ENCODE assay signal across 23 cellular contexts in genomic region chr16:48133455-48134226, GRCh38. TPM values are rescaled to one million over a fixed set of nuclear protein-coding genes. Genes with fewer than 3 reads are reported as not detected.
"Had no signal": no experiment of that assay in that cellular context is flagged by ENCODE, and none has a peak within 500 bp of the region (broad histone marks: within the 10 kb centered on the region; RNA-seq: fewer than 3 reads in every experiment).

No MANE protein-coding gene starts in this region.

- H3K4me1 Mint-ChIP-seq: activated CD4-positive, alpha-beta T cell treated with anti-CD3 and anti-CD28 coated beads, Interleukin-2, amount 10 ng/mL, durations not matched to agents 7 days and 5 days; activated naive CD8-positive, alpha-beta T cell treated with anti-CD3 and anti-CD28 coated beads, Interleukin-2, amount 50 U/mL, for 24 hours had no signal

- H3K9me3 Mint-ChIP-seq: activated CD4-positive, alpha-beta T cell treated with anti-CD3 and anti-CD28 coated beads, Interleukin-2, amount 10 ng/mL, durations not matched to agents 7 days and 5 days; activated naive CD4-positive, alpha-beta T cell treated with anti-CD3 and anti-CD28 coated beads for 36 hours; activated naive CD8-positive, alpha-beta T cell treated with anti-CD3 and anti-CD28 coated beads, Interleukin-2, amount 50 U/mL, for 24 hours; effector memory CD8-positive, alpha-beta T cell; naive thymus-derived CD4-positive, alpha-beta T cell; T-helper 2 cell treated with Interferon-gamma antibody and Interleukin-4, amounts not matched to agents 5 μg/mL and 100 μg/mL, for 36 hours had no signal

- H3K27ac ChIP-seq: breast epithelium, heart left ventricle, right lobe of liver, suprapubic skin had no signal

- H3K36me3 ChIP-seq: breast epithelium, heart left ventricle, right lobe of liver, suprapubic skin had no signal

- H3K9me3 ChIP-seq: breast epithelium, heart left ventricle, right lobe of liver, suprapubic skin had no signal

- H3K4me1 ChIP-seq: breast epithelium, right lobe of liver, suprapubic skin had no signal

- H3K27me3 ChIP-seq: breast epithelium, heart left ventricle, right lobe of liver, suprapubic skin had no signal

- H3K36me3 Mint-ChIP-seq: naive thymus-derived CD4-positive, alpha-beta T cell had no signal

- H3K27ac Mint-ChIP-seq: activated CD4-positive, alpha-beta T cell treated with anti-CD3 and anti-CD28 coated beads, Interleukin-2, amount 10 ng/mL, durations not matched to agents 7 days and 5 days; activated naive CD4-positive, alpha-beta T cell treated with anti-CD3 and anti-CD28 coated beads for 36 hours; activated naive CD8-positive, alpha-beta T cell treated with anti-CD3 and anti-CD28 coated beads, Interleukin-2, amount 50 U/mL, for 24 hours; effector memory CD8-positive, alpha-beta T cell; T-helper 2 cell treated with Interferon-gamma antibody and Interleukin-4, amounts not matched to agents 5 μg/mL and 100 μg/mL, for 36 hours had no signal

- H3K4me3 Mint-ChIP-seq: activated CD4-positive, alpha-beta T cell treated with anti-CD3 and anti-CD28 coated beads, Interleukin-2, amount 10 ng/mL, durations not matched to agents 7 days and 5 days; activated naive CD4-positive, alpha-beta T cell treated with anti-CD3 and anti-CD28 coated beads for 36 hours; activated naive CD8-positive, alpha-beta T cell treated with anti-CD3 and anti-CD28 coated beads, Interleukin-2, amount 50 U/mL, for 24 hours; effector memory CD8-positive, alpha-beta T cell; naive thymus-derived CD4-positive, alpha-beta T cell; T-helper 2 cell treated with Interferon-gamma antibody and Interleukin-4, amounts not matched to agents 5 μg/mL and 100 μg/mL, for 36 hours had no signal

- DNase-seq: activated CD4-positive, alpha-beta T cell treated with anti-CD3 and anti-CD28 coated beads, Interleukin-2, amount 10 ng/mL, durations not matched to agents 7 days and 5 days; activated CD8-positive, alpha-beta memory T cell treated with anti-CD3 and anti-CD28 coated beads, Interleukin-2, amount 50 U/mL, for 48 hours; activated naive CD4-positive, alpha-beta T cell treated with anti-CD3 and anti-CD28 coated beads for 36 hours; activated naive CD8-positive, alpha-beta T cell treated with anti-CD3 and anti-CD28 coated beads, Interleukin-2, amount 50 U/mL, for 24 hours; aorta; dermis blood vessel endothelial cell; effector memory CD8-positive, alpha-beta T cell; heart left ventricle; left cardiac atrium; naive thymus-derived CD4-positive, alpha-beta T cell; nucleus accumbens; right lobe of liver; stimulated activated naive CD8-positive, alpha-beta T cell treated with anti-CD3 and anti-CD28 coated beads, Interleukin-15, Interleukin-2, amounts not matched to agents 100 U/mL and 50 U/mL, for 24 hours had no signal

- H3K4me3 ChIP-seq: breast epithelium, heart left ventricle, right lobe of liver, smooth muscle cell, suprapubic skin had no signal

- ATAC-seq: activated naive CD8-positive, alpha-beta T cell treated with anti-CD3 and anti-CD28 coated beads, Interleukin-2, amount 50 U/mL, for 24 hours; effector memory CD8-positive, alpha-beta T cell; heart left ventricle; left cardiac atrium; naive thymus-derived CD4-positive, alpha-beta T cell; right lobe of liver; stimulated activated naive CD8-positive, alpha-beta T cell treated with anti-CD3 and anti-CD28 coated beads, Interleukin-15, Interleukin-2, amounts not matched to agents 100 U/mL and 50 U/mL, for 24 hours had no signal

- H3K4me2 ChIP-seq: smooth muscle cell had no signal

RNA-seq across cellular contexts. Expression of gene ABCC12, which starts 22.2 kb away (rescaled TPM):
- total RNA-seq: activated CD4-positive, alpha-beta T cell treated with anti-CD3 and anti-CD28 coated beads, Interleukin-2, amount 10 ng/mL, durations not matched to agents 7 days and 5 days; activated naive CD4-positive, alpha-beta T cell treated with anti-CD3 and anti-CD28 coated beads for 36 hours; aorta; chondrocyte; dermis blood vessel endothelial cell; epithelial cell of proximal tubule; left cardiac atrium; lung microvascular endothelial cell; mononuclear cell; naive thymus-derived CD4-positive, alpha-beta T cell; pulmonary artery endothelial cell; smooth muscle cell; suprapubic skin; ureter had no signal
- polyA plus RNA-seq: naive thymus-derived CD4-positive, alpha-beta T cell; smooth muscle cell had no signal
